In genomic region chr4:91961504-91961903, GRCh38 we compare ENCODE assay signal across 26 cellular contexts.
DNase-seq lines count a peak whose midpoint lies in the region; ATAC-seq and TF ChIP-seq lines count a peak whose summit lies in the region.
"Had no signal": no experiment of that assay in that cellular context is flagged by ENCODE, and none has a peak within 500 bp of the region (broad histone marks: within the 10 kb centered on the region; RNA-seq: fewer than 3 reads in every experiment).

No MANE protein-coding gene starts in this region.

- TF ChIP-seq CTCF in astrocyte of the spinal cord (IDR thresholded peaks at IDR 0.05; ENCODE audit: low read depth, low read length) (no peak), foreskin keratinocyte (conservative IDR thresholded peaks at IDR 0.05) (no peak), mesothelial cell of epicardium (IDR thresholded peaks at IDR 0.05; ENCODE audit: unreplicated experiment) (no peak)

- DNase-seq in COLO829 (ENCODE audit: low spot score) = peak; percentile 32
- DNase-seq in NCI-H226 = peak; percentile 36
- peak; percentile 22 for DNase-seq in astrocyte of the spinal cord (ENCODE audit: low read depth, low spot score)
- peak in 1 of 2 donors; percentile 20 for DNase-seq in foreskin keratinocyte
- DNase-seq in T-helper 9 cell = no peak
- no peak for DNase-seq in NCI-H187 treated with DMSO at 0.1 percent for 48 hours (lab: John Stamatoyannopoulos, UW)
- DNase-seq in mesothelial cell of epicardium (ENCODE audit: low spot score in 2 of 2, unreplicated experiment in 2 of 2) = no peak
- DNase-seq: ACHN; activated CD4-positive, alpha-beta T cell treated with anti-CD3 and anti-CD28 coated beads for 48 hours; activated CD8-positive, alpha-beta memory T cell treated with anti-CD3 and anti-CD28 coated beads for 24 hours; activated gamma-delta T cell; effector CD4-positive, alpha-beta T cell; gastrocnemius medialis; GDM1; HFFc6; immature natural killer cell; left lung; NCI-H524; PC-9; SHP77; stimulated activated naive CD4-positive, alpha-beta T cell; WERI-Rb-1 had no signal

- no peaks in the 10 kb centered on the region for H3K9me3 Mint-ChIP-seq in mesothelial cell of epicardium
- H3K9me3 Mint-ChIP-seq: HFFc6 had no signal

- H3K27ac Mint-ChIP-seq in mesothelial cell of epicardium = no peak overlapping the region
- H3K27ac Mint-ChIP-seq: HFFc6; immature natural killer cell; natural killer cell treated with Interleukin-12 subunit alpha and Interleukin-12 subunit beta and Interleukin-15 and Interleukin-18, amount 100 ng/mL, for 72 hours had no signal

- H3K4me3 Mint-ChIP-seq in mesothelial cell of epicardium = no peak overlapping the region
- H3K4me3 Mint-ChIP-seq: HFFc6; immature natural killer cell; natural killer cell treated with Interleukin-12 subunit alpha and Interleukin-12 subunit beta and Interleukin-15 and Interleukin-18, amount 100 ng/mL, for 72 hours had no signal

- H3K4me1 ChIP-seq in foreskin keratinocyte = peaks cover 12% of the 10 kb centered on the region
- H3K4me1 ChIP-seq: gastrocnemius medialis, left lung, vagina had no signal

- peak; percentile 60 for ATAC-seq in foreskin keratinocyte
- no peak for ATAC-seq in HG02885 (IDR thresholded peaks at IDR 0.05; ENCODE audit: poor library complexity, unreplicated experiment)
- ATAC-seq: gastrocnemius medialis; left lung; natural killer cell treated with Interleukin-12 subunit alpha and Interleukin-12 subunit beta and Interleukin-15 and Interleukin-18, amount 100 ng/mL, for 72 hours had no signal

- no peaks in the 10 kb centered on the region for H3K27me3 Mint-ChIP-seq in mesothelial cell of epicardium (ENCODE audit: low read depth)
- H3K27me3 Mint-ChIP-seq: natural killer cell treated with Interleukin-12 subunit alpha and Interleukin-12 subunit beta and Interleukin-15 and Interleukin-18, amount 100 ng/mL, for 72 hours had no signal

- no peak overlapping the region for H3K27ac ChIP-seq in foreskin keratinocyte
- H3K27ac ChIP-seq: gastrocnemius medialis, hepatocyte, left lung, PC-9, vagina, WERI-Rb-1 had no signal

- in situ Hi-C loops in astrocyte of the spinal cord (cut with HindIII; ENCODE audit: low sequenced_read_pairs) = no loop called here

- H3K4me1 Mint-ChIP-seq in mesothelial cell of epicardium = peaks cover 4% of the 10 kb centered on the region
- H3K4me1 Mint-ChIP-seq: immature natural killer cell had no signal

- H3K27me3 ChIP-seq in foreskin keratinocyte = no peaks in the 10 kb centered on the region
- H3K27me3 ChIP-seq: gastrocnemius medialis, hepatocyte, left lung, vagina had no signal

- H3K36me3 Mint-ChIP-seq in mesothelial cell of epicardium = no peaks in the 10 kb centered on the region
- H3K36me3 Mint-ChIP-seq: immature natural killer cell; natural killer cell treated with Interleukin-12 subunit alpha and Interleukin-12 subunit beta and Interleukin-15 and Interleukin-18, amount 100 ng/mL, for 72 hours had no signal

- no peak overlapping the region for H3K4me3 ChIP-seq in astrocyte of the spinal cord (ENCODE audit: low read depth, low read length)
- H3K4me3 ChIP-seq: gastrocnemius medialis, hepatocyte, left lung, PC-9, vagina had no signal

Comparison
In these comparisons a context has a peak if more than half of its experiments do, and no peak if none do; other contexts are left out.
1. DNase-seq: peak in COLO829 (single experiment), NCI-H226 (single experiment) and astrocyte of the spinal cord (single experiment); none in T-helper 9 cell (single experiment), NCI-H187 treated with DMSO at 0.1 percent for 48 hours (single experiment) and mesothelial cell of epicardium (0 of 2).